ENCODE assay signal across 1 cellular context in the genomic region with DNA sequence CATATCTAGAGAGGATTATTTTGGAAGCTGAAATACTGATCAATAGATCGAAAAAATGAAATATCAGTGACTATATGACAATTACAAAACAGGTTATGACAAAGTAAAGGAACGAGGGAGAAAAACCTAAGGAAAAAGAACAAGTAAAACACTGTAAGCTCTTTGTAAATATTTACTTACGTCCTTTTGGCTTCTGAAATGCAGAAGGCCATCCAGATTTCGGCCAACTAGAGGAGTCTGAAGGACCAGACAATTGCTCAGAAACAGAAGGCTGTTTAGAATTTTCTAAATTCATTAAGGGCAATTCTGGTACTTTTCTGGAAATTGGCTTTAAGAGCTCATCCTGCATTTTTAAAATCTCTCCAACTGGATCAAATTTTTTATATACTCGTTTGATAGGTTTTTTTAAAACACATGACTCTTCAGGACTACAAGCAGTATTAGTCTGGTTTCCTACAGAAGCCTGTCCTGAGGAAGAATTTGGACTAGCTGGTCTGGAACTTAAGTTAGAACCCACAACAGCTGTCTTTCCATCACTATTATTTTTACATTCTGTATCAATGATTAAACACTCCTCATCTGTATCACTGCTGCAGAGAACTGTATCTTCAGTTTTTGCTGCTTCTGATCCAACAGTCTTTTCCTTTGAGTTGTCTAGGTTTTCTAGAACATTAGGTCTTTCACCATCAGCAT.
TF ChIP-seq lines count a peak whose summit lies in the region.

No MANE protein-coding gene starts in this region.

TF ChIP-seq in HepG2, 621 proteins besides CTCF, POLR2A, EP300 and RAD21 (continued from another document):
- no peak for TF ChIP-seq MED8 (CRISPR knock-in tag; IDR thresholded peaks at IDR 0.05; ENCODE audit: insufficient replicate concordance)
- TF ChIP-seq HCFC1 (IDR thresholded peaks at IDR 0.05; ENCODE audit: low read depth, low read length), result no peak
- TF ChIP-seq NCOA1 (CRISPR knock-in tag; IDR thresholded peaks at IDR 0.05), result no peak
- TF ChIP-seq PAX8 (CRISPR knock-in tag; IDR thresholded peaks at IDR 0.05; ENCODE audit: borderline replicate concordance), result no peak
- TF ChIP-seq MED13 (CRISPR knock-in tag; IDR thresholded peaks at IDR 0.05), result no peak
- TF ChIP-seq, protein P1, sequence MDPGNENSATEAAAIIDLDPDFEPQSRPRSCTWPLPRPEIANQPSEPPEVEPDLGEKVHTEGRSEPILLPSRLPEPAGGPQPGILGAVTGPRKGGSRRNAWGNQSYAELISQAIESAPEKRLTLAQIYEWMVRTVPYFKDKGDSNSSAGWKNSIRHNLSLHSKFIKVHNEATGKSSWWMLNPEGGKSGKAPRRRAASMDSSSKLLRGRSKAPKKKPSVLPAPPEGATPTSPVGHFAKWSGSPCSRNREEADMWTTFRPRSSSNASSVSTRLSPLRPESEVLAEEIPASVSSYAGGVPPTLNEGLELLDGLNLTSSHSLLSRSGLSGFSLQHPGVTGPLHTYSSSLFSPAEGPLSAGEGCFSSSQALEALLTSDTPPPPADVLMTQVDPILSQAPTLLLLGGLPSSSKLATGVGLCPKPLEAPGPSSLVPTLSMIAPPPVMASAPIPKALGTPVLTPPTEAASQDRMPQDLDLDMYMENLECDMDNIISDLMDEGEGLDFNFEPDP (CRISPR knock-in tag; conservative IDR thresholded peaks at IDR 0.05), result no peak
- TF ChIP-seq, protein P2, sequence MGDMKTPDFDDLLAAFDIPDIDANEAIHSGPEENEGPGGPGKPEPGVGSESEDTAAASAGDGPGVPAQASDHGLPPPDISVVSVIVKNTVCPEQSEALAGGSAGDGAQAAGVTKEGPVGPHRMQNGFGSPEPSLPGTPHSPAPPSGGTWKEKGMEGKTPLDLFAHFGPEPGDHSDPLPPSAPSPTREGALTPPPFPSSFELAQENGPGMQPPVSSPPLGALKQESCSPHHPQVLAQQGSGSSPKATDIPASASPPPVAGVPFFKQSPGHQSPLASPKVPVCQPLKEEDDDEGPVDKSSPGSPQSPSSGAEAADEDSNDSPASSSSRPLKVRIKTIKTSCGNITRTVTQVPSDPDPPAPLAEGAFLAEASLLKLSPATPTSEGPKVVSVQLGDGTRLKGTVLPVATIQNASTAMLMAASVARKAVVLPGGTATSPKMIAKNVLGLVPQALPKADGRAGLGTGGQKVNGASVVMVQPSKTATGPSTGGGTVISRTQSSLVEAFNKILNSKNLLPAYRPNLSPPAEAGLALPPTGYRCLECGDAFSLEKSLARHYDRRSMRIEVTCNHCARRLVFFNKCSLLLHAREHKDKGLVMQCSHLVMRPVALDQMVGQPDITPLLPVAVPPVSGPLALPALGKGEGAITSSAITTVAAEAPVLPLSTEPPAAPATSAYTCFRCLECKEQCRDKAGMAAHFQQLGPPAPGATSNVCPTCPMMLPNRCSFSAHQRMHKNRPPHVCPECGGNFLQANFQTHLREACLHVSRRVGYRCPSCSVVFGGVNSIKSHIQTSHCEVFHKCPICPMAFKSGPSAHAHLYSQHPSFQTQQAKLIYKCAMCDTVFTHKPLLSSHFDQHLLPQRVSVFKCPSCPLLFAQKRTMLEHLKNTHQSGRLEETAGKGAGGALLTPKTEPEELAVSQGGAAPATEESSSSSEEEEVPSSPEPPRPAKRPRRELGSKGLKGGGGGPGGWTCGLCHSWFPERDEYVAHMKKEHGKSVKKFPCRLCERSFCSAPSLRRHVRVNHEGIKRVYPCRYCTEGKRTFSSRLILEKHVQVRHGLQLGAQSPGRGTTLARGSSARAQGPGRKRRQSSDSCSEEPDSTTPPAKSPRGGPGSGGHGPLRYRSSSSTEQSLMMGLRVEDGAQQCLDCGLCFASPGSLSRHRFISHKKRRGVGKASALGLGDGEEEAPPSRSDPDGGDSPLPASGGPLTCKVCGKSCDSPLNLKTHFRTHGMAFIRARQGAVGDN (CRISPR knock-in tag; IDR thresholded peaks at IDR 0.05), result no peak
- TF ChIP-seq JARID2 (CRISPR knock-in tag; IDR thresholded peaks at IDR 0.05; ENCODE audit: insufficient replicate concordance), result no peak
- TF ChIP-seq CBFB (CRISPR knock-in tag; IDR thresholded peaks at IDR 0.05), result no peak
